ENCODE assay signal across 1 cellular context in the genomic region with DNA sequence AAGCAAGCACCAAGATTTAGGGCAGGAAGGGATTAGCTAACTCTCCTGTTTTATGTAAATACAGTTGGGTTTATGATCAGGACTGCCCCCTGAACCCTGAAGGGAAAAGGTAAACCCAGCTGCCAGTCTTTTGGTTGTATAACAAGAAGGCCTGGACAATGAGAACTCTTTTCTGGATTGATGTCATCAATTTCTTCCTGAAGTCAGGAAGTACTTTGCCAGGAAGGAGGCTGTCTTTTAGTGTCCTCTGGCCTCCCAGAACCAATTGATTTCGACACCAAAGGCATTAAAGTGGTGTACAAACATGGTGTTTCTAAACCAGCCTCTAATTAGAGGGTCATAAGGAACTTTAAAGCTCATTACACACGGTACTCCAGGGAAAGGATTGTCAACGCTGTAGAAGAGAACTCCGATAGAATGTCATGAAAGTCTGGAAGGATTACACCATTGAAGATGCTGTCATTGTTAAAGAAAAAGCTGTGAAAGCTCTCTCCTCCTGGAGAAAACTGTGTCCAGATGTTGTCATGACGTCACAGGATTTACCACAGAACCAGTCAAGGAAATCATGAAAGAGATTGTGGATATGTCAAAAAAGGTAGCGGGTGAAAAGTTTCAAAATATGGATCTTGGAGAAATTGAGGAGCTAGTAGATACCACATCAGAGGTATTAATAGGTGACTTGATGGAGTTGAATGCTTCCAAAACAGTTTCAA.
TF ChIP-seq lines count a peak whose summit lies in the region.

No MANE protein-coding gene starts in this region.

TF ChIP-seq in HepG2, 621 proteins besides CTCF, POLR2A, EP300 and RAD21 (continued from another document):
- peak; percentile 89; the same call in 1 of the 2 replicates for TF ChIP-seq AHDC1 (CRISPR knock-in tag; IDR thresholded peaks at IDR 0.05; ENCODE audit: borderline replicate concordance)
- peak; percentile 79 for TF ChIP-seq CEBPG (CRISPR knock-in tag; IDR thresholded peaks at IDR 0.05)
- TF ChIP-seq ZNF562 (CRISPR knock-in tag; IDR thresholded peaks at IDR 0.05; ENCODE audit: borderline replicate concordance), result no peak
- TF ChIP-seq NR2F1 (CRISPR knock-in tag; IDR thresholded peaks at IDR 0.05), result peak in 1 of 2 experiments; percentile 16; a peak in 1 of 4 replicates
- no peak for TF ChIP-seq MTF2 (CRISPR knock-in tag; IDR thresholded peaks at IDR 0.05; ENCODE audit: borderline replicate concordance)
- peak; percentile 82 for TF ChIP-seq MED1 (CRISPR knock-in tag; IDR thresholded peaks at IDR 0.05)
- no peak for TF ChIP-seq ZBTB38 (CRISPR knock-in tag; IDR thresholded peaks at IDR 0.05)
- TF ChIP-seq GATAD1 (CRISPR knock-in tag; IDR thresholded peaks at IDR 0.05), result no peak
- TF ChIP-seq ZC3H13 (CRISPR knock-in tag; IDR thresholded peaks at IDR 0.05), result no peak
- TF ChIP-seq ZNF777 (CRISPR knock-in tag; IDR thresholded peaks at IDR 0.05), result no peak
- TF ChIP-seq FOXK1 (CRISPR knock-in tag; IDR thresholded peaks at IDR 0.05; ENCODE audit: borderline replicate concordance, low read depth), result 0 out of 2 replicates have a peak, but pooled peaks have one; percentile 39
- no peak for TF ChIP-seq ZNF558 (CRISPR knock-in tag; IDR thresholded peaks at IDR 0.05; ENCODE audit: borderline replicate concordance)
- no peak for TF ChIP-seq GABPA (IDR thresholded peaks at IDR 0.05; ENCODE audit: low read depth, low read length)
- TF ChIP-seq GABPA (CRISPR knock-in tag; IDR thresholded peaks at IDR 0.05; ENCODE audit: low read depth), result peak; percentile 52
- no peak for TF ChIP-seq ZFP37 (CRISPR knock-in tag; IDR thresholded peaks at IDR 0.05; ENCODE audit: borderline replicate concordance)
- TF ChIP-seq SMC3 (IDR thresholded peaks at IDR 0.05; ENCODE audit: low read length), result no peak
- TF ChIP-seq ATM (IDR thresholded peaks at IDR 0.05; ENCODE audit: borderline replicate concordance), result peak; percentile 92; the same call in 1 of the 2 replicates
- TF ChIP-seq GATA4 (IDR thresholded peaks at IDR 0.05; ENCODE audit: borderline replicate concordance, low read depth), result no peak; the same call in 1 of the 2 replicates
- no peak for TF ChIP-seq SP1 (IDR thresholded peaks at IDR 0.05)
- no peak for TF ChIP-seq SP1 (CRISPR knock-in tag; IDR thresholded peaks at IDR 0.05)
- peak; percentile 99 for TF ChIP-seq TEF (CRISPR knock-in tag; IDR thresholded peaks at IDR 0.05)
- no peak for TF ChIP-seq SMARCE1 (IDR thresholded peaks at IDR 0.05; ENCODE audit: borderline replicate concordance)
- TF ChIP-seq ZNF879 (CRISPR knock-in tag; IDR thresholded peaks at IDR 0.05), result no peak
- TF ChIP-seq SOX6 (IDR thresholded peaks at IDR 0.05), result no peak
- TF ChIP-seq SOX6 (CRISPR knock-in tag; IDR thresholded peaks at IDR 0.05), result peak; percentile 88
TF ChIP-seq in HepG2: peak in this region for 110.
